ENCODE assay signal across 1 cellular context in the genomic region with DNA sequence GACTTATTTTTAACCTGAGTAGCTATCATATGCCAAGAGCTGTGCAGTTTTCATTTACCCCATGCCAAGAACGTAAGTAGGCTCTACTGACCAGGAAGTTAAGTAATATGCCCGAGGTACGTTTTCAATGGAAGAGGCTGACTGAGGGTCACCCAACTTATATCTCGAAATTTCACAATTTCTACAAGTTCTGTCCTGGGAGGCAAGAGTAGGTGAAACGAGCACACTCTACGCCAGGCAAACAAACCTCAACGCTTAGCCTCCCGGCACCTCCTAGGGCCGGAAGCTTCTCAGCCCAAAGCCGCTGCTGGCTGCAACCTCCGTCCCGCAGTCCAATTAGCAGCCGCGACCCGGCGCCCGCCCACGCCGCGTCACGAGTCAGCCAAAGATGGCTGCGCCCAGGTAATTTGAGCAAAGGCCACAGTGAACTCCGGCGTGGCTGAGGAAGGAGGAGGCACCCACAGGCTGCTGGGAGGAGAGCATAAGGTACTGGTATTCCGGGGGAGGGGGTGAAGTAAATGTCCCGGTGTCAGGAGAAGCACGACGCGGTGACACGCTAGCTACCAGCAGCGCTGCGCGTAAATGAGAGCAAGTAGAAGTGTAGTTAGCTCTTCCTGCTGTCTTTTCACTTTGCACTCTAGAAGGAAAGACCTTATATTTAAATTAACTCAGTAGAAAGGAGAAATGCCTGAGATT.
A peak's percentile ranks its signal among the peaks of the same experiment; 100 is the strongest.
TF ChIP-seq lines count a peak whose summit lies in the region.

TMEM126A (plus strand) TSS at position 364 of the 696 bp plus-strand sequence. CDS start 2,289 bp downstream, outside the sequence.

TF ChIP-seq in K562, 482 proteins besides CTCF, POLR2A, EP300 and RAD21 (continued from another document and continues in another):
- 0 out of 2 replicates have a peak, but pooled peaks have one; percentile 63 for TF ChIP-seq E2F4 (CRISPR knock-in tag; IDR thresholded peaks at IDR 0.05; ENCODE audit: low read depth)
- no peak for TF ChIP-seq IRF2 (CRISPR knock-in tag; IDR thresholded peaks at IDR 0.05)
- TF ChIP-seq NFIX (CRISPR knock-in tag; IDR thresholded peaks at IDR 0.05; ENCODE audit: low read depth), result no peak
- no peak for TF ChIP-seq ZNF174 (CRISPR knock-in tag; IDR thresholded peaks at IDR 0.05)
- peak; percentile 73 for TF ChIP-seq CXXC5 (CRISPR knock-in tag; IDR thresholded peaks at IDR 0.05)
- TF ChIP-seq ARHGAP35 (IDR thresholded peaks at IDR 0.05; ENCODE audit: partially characterized antibody), result no peak
- no peak for TF ChIP-seq NR1H2 (CRISPR knock-in tag; IDR thresholded peaks at IDR 0.05)
- TF ChIP-seq ZNF583 (CRISPR knock-in tag; IDR thresholded peaks at IDR 0.05), result no peak
- peak; percentile 53 to 90 for TF ChIP-seq MNT (conservative IDR thresholded peaks at IDR 0.05)
- TF ChIP-seq EP400 (IDR thresholded peaks at IDR 0.05), result peak; percentile 79; the same call in 1 of the 2 replicates
- no peak for TF ChIP-seq SMARCA4 (IDR thresholded peaks at IDR 0.05)
- TF ChIP-seq TFAP4 (CRISPR knock-in tag; IDR thresholded peaks at IDR 0.05; ENCODE audit: borderline replicate concordance), result peak; percentile 80; the same call in 1 of the 2 replicates
- no peak for TF ChIP-seq SMC3 (conservative IDR thresholded peaks at IDR 0.05; ENCODE audit: insufficient read depth, low read depth, low read length)
- TF ChIP-seq HDAC1 (IDR thresholded peaks at IDR 0.05), result peak in 1 of 2 experiments; percentile 94; a peak in 2 of 4 replicates
- TF ChIP-seq DMBX1 (CRISPR knock-in tag; IDR thresholded peaks at IDR 0.05; ENCODE audit: borderline replicate concordance), result no peak
- no peak for TF ChIP-seq FOS (IDR thresholded peaks at IDR 0.05; ENCODE audit: extremely low read depth, insufficient read length)
- no peak for TF ChIP-seq PYGO2 (tag; IDR thresholded peaks at IDR 0.05)
- no peak for TF ChIP-seq CHCHD3 (CRISPR knock-in tag; IDR thresholded peaks at IDR 0.05)
- TF ChIP-seq HNRNPL (IDR thresholded peaks at IDR 0.05; ENCODE audit: low read depth, low read length), result no peak
- peak; percentile 67; the same call in 1 of the 2 replicates for TF ChIP-seq ATF7 (IDR thresholded peaks at IDR 0.05)
- TF ChIP-seq ILK (tag; IDR thresholded peaks at IDR 0.05; ENCODE audit: borderline replicate concordance, low read depth), result no peak
- TF ChIP-seq, protein P1, sequence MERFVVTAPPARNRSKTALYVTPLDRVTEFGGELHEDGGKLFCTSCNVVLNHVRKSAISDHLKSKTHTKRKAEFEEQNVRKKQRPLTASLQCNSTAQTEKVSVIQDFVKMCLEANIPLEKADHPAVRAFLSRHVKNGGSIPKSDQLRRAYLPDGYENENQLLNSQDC (CRISPR knock-in tag; IDR thresholded peaks at IDR 0.05), result no peak
- TF ChIP-seq ZZZ3 (IDR thresholded peaks at IDR 0.05), result no peak
- no peak for TF ChIP-seq HLTF (IDR thresholded peaks at IDR 0.05)
- TF ChIP-seq ZNF778 (CRISPR knock-in tag; IDR thresholded peaks at IDR 0.05), result no peak
- no peak for TF ChIP-seq ZNF586 (CRISPR knock-in tag; conservative IDR thresholded peaks at IDR 0.05)
- no peak for TF ChIP-seq ZNF263 (CRISPR knock-in tag; IDR thresholded peaks at IDR 0.05; ENCODE audit: borderline replicate concordance)
- TF ChIP-seq, protein P2, sequence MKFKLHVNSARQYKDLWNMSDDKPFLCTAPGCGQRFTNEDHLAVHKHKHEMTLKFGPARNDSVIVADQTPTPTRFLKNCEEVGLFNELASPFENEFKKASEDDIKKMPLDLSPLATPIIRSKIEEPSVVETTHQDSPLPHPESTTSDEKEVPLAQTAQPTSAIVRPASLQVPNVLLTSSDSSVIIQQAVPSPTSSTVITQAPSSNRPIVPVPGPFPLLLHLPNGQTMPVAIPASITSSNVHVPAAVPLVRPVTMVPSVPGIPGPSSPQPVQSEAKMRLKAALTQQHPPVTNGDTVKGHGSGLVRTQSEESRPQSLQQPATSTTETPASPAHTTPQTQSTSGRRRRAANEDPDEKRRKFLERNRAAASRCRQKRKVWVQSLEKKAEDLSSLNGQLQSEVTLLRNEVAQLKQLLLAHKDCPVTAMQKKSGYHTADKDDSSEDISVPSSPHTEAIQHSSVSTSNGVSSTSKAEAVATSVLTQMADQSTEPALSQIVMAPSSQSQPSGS (CRISPR knock-in tag; IDR thresholded peaks at IDR 0.05), result no peak
- no peak for TF ChIP-seq RUNX1 (IDR thresholded peaks at IDR 0.05; ENCODE audit: low read depth)
- TF ChIP-seq ZNF75A (CRISPR knock-in tag; IDR thresholded peaks at IDR 0.05), result no peak
- TF ChIP-seq ZBTB33 (CRISPR knock-in tag; IDR thresholded peaks at IDR 0.05), result 0 out of 2 replicates have a peak, but pooled peaks have one; percentile 13
- TF ChIP-seq CBFA2T2 (conservative IDR thresholded peaks at IDR 0.05), result no peak
- TF ChIP-seq SMAD1 (IDR thresholded peaks at IDR 0.05; ENCODE audit: low read depth, low read length, partially characterized antibody), result no peak
- no peak for TF ChIP-seq ZMIZ1 (IDR thresholded peaks at IDR 0.05; ENCODE audit: low read depth in 2 of 2, low read length in 2 of 2)
- no peak for TF ChIP-seq TFAM (CRISPR knock-in tag; conservative IDR thresholded peaks at IDR 0.05)
- no peak for TF ChIP-seq ZNF121 (CRISPR knock-in tag; conservative IDR thresholded peaks at IDR 0.05)
- TF ChIP-seq MTF1 (CRISPR knock-in tag; IDR thresholded peaks at IDR 0.05; ENCODE audit: borderline replicate concordance), result no peak
- TF ChIP-seq BRD4 (IDR thresholded peaks at IDR 0.05), result no peak
- no peak for TF ChIP-seq NONO (IDR thresholded peaks at IDR 0.05; ENCODE audit: low read depth in 2 of 2, low read length in 1 of 2)
- TF ChIP-seq, protein P3, sequence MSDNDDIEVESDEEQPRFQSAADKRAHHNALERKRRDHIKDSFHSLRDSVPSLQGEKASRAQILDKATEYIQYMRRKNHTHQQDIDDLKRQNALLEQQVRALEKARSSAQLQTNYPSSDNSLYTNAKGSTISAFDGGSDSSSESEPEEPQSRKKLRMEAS (CRISPR knock-in tag; IDR thresholded peaks at IDR 0.05), result peak; percentile 69
- no peak for TF ChIP-seq TCF7 (IDR thresholded peaks at IDR 0.05; ENCODE audit: borderline replicate concordance)
- TF ChIP-seq MTA3 (IDR thresholded peaks at IDR 0.05; ENCODE audit: borderline replicate concordance), result 0 out of 2 replicates have a peak, but pooled peaks have one; percentile 55
- TF ChIP-seq PHTF2 (CRISPR knock-in tag; IDR thresholded peaks at IDR 0.05), result no peak
- TF ChIP-seq TAF1 (IDR thresholded peaks at IDR 0.05; ENCODE audit: control insufficient read depth, extremely low read depth, insufficient read depth, low read length, severe bottlenecking), result peak; percentile 93
- TF ChIP-seq LCOR (CRISPR knock-in tag; IDR thresholded peaks at IDR 0.05), result no peak; the same call in 1 of the 2 replicates
- peak; percentile 96 for TF ChIP-seq HMGN3 (IDR thresholded peaks at IDR 0.05; ENCODE audit: borderline replicate concordance, extremely low read depth, insufficient read length, low read depth, low read length)
- TF ChIP-seq HNRNPUL1 (IDR thresholded peaks at IDR 0.05; ENCODE audit: low read length), result no peak
- TF ChIP-seq NKRF (IDR thresholded peaks at IDR 0.05; ENCODE audit: borderline replicate concordance), result peak; percentile 90
- no peak for TF ChIP-seq POLR3G (IDR thresholded peaks at IDR 0.05; ENCODE audit: extremely low read depth, insufficient read length, insufficient replicate concordance)
- TF ChIP-seq SRSF3 (IDR thresholded peaks at IDR 0.05; ENCODE audit: insufficient read depth, low read length), result no peak
- TF ChIP-seq, protein P4, sequence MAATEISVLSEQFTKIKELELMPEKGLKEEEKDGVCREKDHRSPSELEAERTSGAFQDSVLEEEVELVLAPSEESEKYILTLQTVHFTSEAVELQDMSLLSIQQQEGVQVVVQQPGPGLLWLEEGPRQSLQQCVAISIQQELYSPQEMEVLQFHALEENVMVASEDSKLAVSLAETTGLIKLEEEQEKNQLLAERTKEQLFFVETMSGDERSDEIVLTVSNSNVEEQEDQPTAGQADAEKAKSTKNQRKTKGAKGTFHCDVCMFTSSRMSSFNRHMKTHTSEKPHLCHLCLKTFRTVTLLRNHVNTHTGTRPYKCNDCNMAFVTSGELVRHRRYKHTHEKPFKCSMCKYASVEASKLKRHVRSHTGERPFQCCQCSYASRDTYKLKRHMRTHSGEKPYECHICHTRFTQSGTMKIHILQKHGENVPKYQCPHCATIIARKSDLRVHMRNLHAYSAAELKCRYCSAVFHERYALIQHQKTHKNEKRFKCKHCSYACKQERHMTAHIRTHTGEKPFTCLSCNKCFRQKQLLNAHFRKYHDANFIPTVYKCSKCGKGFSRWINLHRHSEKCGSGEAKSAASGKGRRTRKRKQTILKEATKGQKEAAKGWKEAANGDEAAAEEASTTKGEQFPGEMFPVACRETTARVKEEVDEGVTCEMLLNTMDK (IDR thresholded peaks at IDR 0.05; ENCODE audit: borderline replicate concordance, insufficient read depth, low read depth, low read length, poor library complexity, severe bottlenecking), result no peak
